13 cellular contexts compared by ENCODE assay signal in genomic region chr11:131609921-131610320, GRCh38.
"Had no signal": no experiment of that assay in that cellular context is flagged by ENCODE, and none has a peak within 500 bp of the region (broad histone marks: within the 10 kb centered on the region; RNA-seq: fewer than 3 reads in every experiment).

No MANE protein-coding gene starts in this region.

- H3K4me2 ChIP-seq: SK-N-SH had no signal

- H3K4me3 ChIP-seq: esophagus muscularis mucosa, heart right ventricle, neural progenitor cell had no signal

- DNase-seq: activated B cell treated with CpG ODN at 0.5 μM for 24 hours; activated CD4-positive, alpha-beta T cell treated with anti-CD3 and anti-CD28 coated beads, Interleukin-2, amount 10 ng/mL, durations not matched to agents 24 days and 14 days; activated CD8-positive, alpha-beta memory T cell treated with anti-CD3 and anti-CD28 coated beads for 24 hours; activated naive CD4-positive, alpha-beta T cell treated with Interleukin-2 at 50 U/mL for 16 hours; foreskin keratinocyte; heart right ventricle; left ventricle myocardium superior; right cardiac atrium; SK-N-SH had no signal

- H3K27ac ChIP-seq: esophagus muscularis mucosa, foreskin keratinocyte, heart right ventricle, neural progenitor cell, parathyroid adenoma had no signal

- H3K9me3 ChIP-seq: esophagus muscularis mucosa, SK-N-SH had no signal

- H2AFZ ChIP-seq: neural progenitor cell, parathyroid adenoma had no signal

- H3K79me2 ChIP-seq: parathyroid adenoma had no signal

- H3K27me3 ChIP-seq: foreskin keratinocyte, neural progenitor cell had no signal

- H3K9ac ChIP-seq: neural progenitor cell, parathyroid adenoma, SK-N-SH had no signal

- ATAC-seq: foreskin keratinocyte; heart right ventricle; left ventricle myocardium superior; right cardiac atrium; stimulated activated effector memory CD8-positive, alpha-beta T cell treated with anti-CD3 and anti-CD28 coated beads, Interleukin-12 subunit alpha, Interleukin-12 subunit beta, amount 100 ng/mL, for 72 hours had no signal

- H3K4me1 ChIP-seq: esophagus muscularis mucosa, foreskin keratinocyte, parathyroid adenoma had no signal

- H3K36me3 ChIP-seq: esophagus muscularis mucosa, heart right ventricle, neural progenitor cell had no signal
